In genomic region chr2:241507430-241508239, GRCh38 we compare ENCODE assay signal across 8 cellular contexts. TPM values are rescaled to one million over a fixed set of nuclear protein-coding genes. Genes with fewer than 3 reads are reported as not detected.
DNase-seq lines count a peak whose midpoint lies in the region; ATAC-seq and TF ChIP-seq lines count a peak whose summit lies in the region.

No MANE protein-coding gene starts in this region.

- H3K27me3 ChIP-seq in PC-3 (ENCODE audit: low read length) (no peaks in the 10 kb centered on the region), sigmoid colon (no peaks in the 10 kb centered on the region)

- peak overlapping the region; percentile 67 for H3K27ac Mint-ChIP-seq in activated naive CD8-positive, alpha-beta T cell treated with anti-CD3 and anti-CD28 coated beads for 36 hours

- H2AFZ ChIP-seq in PC-3 (ENCODE audit: low read length) = peak overlapping the region; percentile 95

- peak overlapping the region; percentile 75 for H3K4me3 ChIP-seq in GM12875 (ENCODE audit: low read depth, low read length)
- peak overlapping the region; percentile 90 for H3K4me3 ChIP-seq in PC-3 (ENCODE audit: low read length)
- peak overlapping the region; percentile 65 to 99 (median 76) for H3K4me3 ChIP-seq in sigmoid colon

- peak overlapping the region; percentile 91 for H3K4me2 ChIP-seq in PC-3 (ENCODE audit: low read length)

- H3K4me1 Mint-ChIP-seq in activated naive CD8-positive, alpha-beta T cell treated with anti-CD3 and anti-CD28 coated beads for 36 hours = peaks cover 14% of the 10 kb centered on the region

- TF ChIP-seq CTCF in 22Rv1 (IDR thresholded peaks at IDR 0.05) (peak; percentile 16; the same call in 1 of the 2 replicates), GM12875 (IDR thresholded peaks at IDR 0.05; ENCODE audit: borderline replicate concordance, insufficient read depth, low read depth, low read length) (no peak), PC-3 (conservative IDR thresholded peaks at IDR 0.05; ENCODE audit: low read depth, low read length) (no peak), sigmoid colon (IDR thresholded peaks at IDR 0.05) (peak in 2 of 4 experiments; percentile 17)

- POLR2A ChIA-PET in PC-3 (lab: Charles Lee; ENCODE audit: unreplicated experiment) = no interaction called here

- H3K9me2 ChIP-seq in PC-3 (replicated peaks; ENCODE audit: low read length) = no peaks in the 10 kb centered on the region

- H3K79me2 ChIP-seq in PC-3 (ENCODE audit: low read length) = peaks cover 51% of the 10 kb centered on the region

- no peaks in the 10 kb centered on the region for H3F3A ChIP-seq in PC-3 (ENCODE audit: low read length, unreplicated experiment)

- WGBS in sigmoid colon, 2 donors = 1 to 2% methylated on average over 67 of the region's 67 CpGs

- H3K4me3 Mint-ChIP-seq in activated naive CD8-positive, alpha-beta T cell treated with anti-CD3 and anti-CD28 coated beads for 36 hours = peak overlapping the region; percentile 87

- H3K9me3 ChIP-seq in PC-3 (ENCODE audit: low read length) (no peaks in the 10 kb centered on the region), sigmoid colon (no peaks in the 10 kb centered on the region)

- no peaks in the 10 kb centered on the region; the same call in 1 of the 2 replicates for H4K20me1 ChIP-seq in PC-3 (ENCODE audit: low read length)

- intact Hi-C loops in PC-3 (cut with micrococcal nuclease) = loop anchor here (5.0 kb wide), 2 partner anchors 50 to 150 kb away; partner anchors contain the start of genes BOK and FARP2
- intact Hi-C loops in left ventricle myocardium superior (cut with micrococcal nuclease) = no loop called here
- intact Hi-C loops in sigmoid colon (cut with DNase I) = loop anchor here (1.0 to 5.0 kb wide), 5 partner anchors 51 to 195 kb away; partner anchors contain the start of genes ATG4B, BOK, FARP2 and ING5

- no TSS peak for BruUV-seq in PC-3 (replicated peaks; lab: Mats Ljungman, UMichigan)

- H3K27ac ChIP-seq in 22Rv1 (peak overlapping the region; percentile 68), PC-3 (ENCODE audit: low read length) (peak overlapping the region; percentile 6; the same call in 1 of the 2 replicates), sigmoid colon (peak overlapping the region; percentile 82 to 91 (median 90))

- H3K9ac ChIP-seq in PC-3 (ENCODE audit: low read length) = peak overlapping the region; percentile 82

- CTCF ChIA-PET in PC-3 (lab: Charles Lee) = no interaction called here

- H3K36me3 Mint-ChIP-seq in activated naive CD8-positive, alpha-beta T cell treated with anti-CD3 and anti-CD28 coated beads for 36 hours = no peaks in the 10 kb centered on the region

- H3K9me3 Mint-ChIP-seq in activated naive CD8-positive, alpha-beta T cell treated with anti-CD3 and anti-CD28 coated beads for 36 hours = no peaks in the 10 kb centered on the region

- ATAC-seq in HG02870 (IDR thresholded peaks at IDR 0.05; ENCODE audit: unreplicated experiment) = peak; percentile 13
- peak; percentile 55 for ATAC-seq in PC-3
- peak; percentile 44 for ATAC-seq in left ventricle myocardium superior

- no peak for TF ChIP-seq EP300 in sigmoid colon (IDR thresholded peaks at IDR 0.05)

- peaks cover 17% of the 10 kb centered on the region for H3K4me1 ChIP-seq in PC-3 (ENCODE audit: insufficient read depth, low read length)
- H3K4me1 ChIP-seq in sigmoid colon = peaks cover 0 to 43% (median 40%) of the 10 kb centered on the region in 4 donors

- H3K27me3 Mint-ChIP-seq in activated naive CD8-positive, alpha-beta T cell treated with anti-CD3 and anti-CD28 coated beads for 36 hours = no peaks in the 10 kb centered on the region

- DNase-seq in PC-3 (peak; percentile 45), left ventricle myocardium superior (no peak), sigmoid colon (no peak), NCI-H128 (lab: John Stamatoyannopoulos, UW; ENCODE audit: unreplicated experiment) (no peak)
- peak; percentile 53 for DNase-seq in activated naive CD8-positive, alpha-beta T cell treated with anti-CD3 and anti-CD28 coated beads for 36 hours

- H3K36me3 ChIP-seq in PC-3 (ENCODE audit: low read depth, low read length) (no peaks in the 10 kb centered on the region), sigmoid colon (no peaks in the 10 kb centered on the region)

- TF ChIP-seq POLR2A in sigmoid colon (IDR thresholded peaks at IDR 0.05) = no peak

RNA-seq across cellular contexts. Expression of gene STK25, which starts 0.7 kb away (rescaled TPM):
- 198 and 245 TPM in 2 replicates for total RNA-seq in PC-3 (2014; rRNA removed)
- 10 to 100 TPM; 86.2 to 87.7 TPM for total RNA-seq in activated naive CD8-positive, alpha-beta T cell treated with anti-CD3 and anti-CD28 coated beads for 36 hours
- 99.3 TPM for total RNA-seq in left ventricle myocardium superior
- 100 to 1,000 TPM; 125 to 266 (median 178) TPM for total RNA-seq in sigmoid colon
- 100 to 1,000 TPM in 1 of 3 donors, 10 to 100 TPM in 2; 77.7 to 135 (median 79.3) TPM for polyA plus RNA-seq in sigmoid colon

RNA-seq across cellular contexts. Expression of gene BOK, which starts 50.9 kb away (rescaled TPM):
- total RNA-seq in PC-3 (2014; rRNA removed) (30.2 and 39.3 TPM in 2 replicates), left ventricle myocardium superior (3.6 TPM), sigmoid colon (100 to 1,000 TPM in 1 of 4 donors, 10 to 100 TPM in 3; 46.6 to 112 (median 81.0) TPM)
- total RNA-seq in activated naive CD8-positive, alpha-beta T cell treated with anti-CD3 and anti-CD28 coated beads for 36 hours = under 1 TPM in 1 of 2 experiments, not detected in 1; 0.08 TPM
- polyA plus RNA-seq in sigmoid colon = 10 to 100 TPM in 1 of 3 donors, 1 to 10 TPM in 2; 6.2 to 12.7 (median 8.4) TPM

Comparison
In these comparisons a context has a peak if more than half of its experiments do, and no peak if none do; other contexts are left out.
1. H3K27ac ChIP-seq: peak in every context shown above with its lines; median percentile 90 in sigmoid colon; 68 in 22Rv1; 6 in PC-3.
2. DNase-seq: peak in PC-3 (single experiment) and activated naive CD8-positive, alpha-beta T cell treated with anti-CD3 and anti-CD28 coated beads for 36 hours (single experiment); none in left ventricle myocardium superior (single experiment), sigmoid colon (single experiment) and NCI-H128 (single experiment).
3. Peak in every context shown above with its lines, with median percentiles within 50 percentile points of each other: H3K4me3 ChIP-seq and ATAC-seq.